27 cellular contexts compared by ENCODE assay signal in genomic region chr13:41306271-41307150, GRCh38. TPM values are rescaled to one million over a fixed set of nuclear protein-coding genes. Genes with fewer than 3 reads are reported as not detected.
DNase-seq lines count a peak whose midpoint lies in the region; ATAC-seq, FAIRE-seq and TF ChIP-seq lines count a peak whose summit lies in the region.
"Had no signal": no experiment of that assay in that cellular context is flagged by ENCODE, and none has a peak within 500 bp of the region (broad histone marks: within the 10 kb centered on the region; RNA-seq: fewer than 3 reads in every experiment).

No MANE protein-coding gene starts in this region.

- TF ChIP-seq POLR2A in A549 (IDR thresholded peaks at IDR 0.05; ENCODE audit: low read length), result no peak

- H3K4me2 ChIP-seq in A549 (peak overlapping the region; percentile 62), astrocyte (ENCODE audit: low read length) (peak overlapping the region; percentile 5)

- no peak overlapping the region for H3K4me3 ChIP-seq in A549
- no peak overlapping the region for H3K4me3 ChIP-seq in astrocyte (ENCODE audit: insufficient read depth, low read depth, low read length)
- H3K4me3 ChIP-seq in MG63, result no peak overlapping the region
- H3K4me3 ChIP-seq: cardiac muscle cell, ovary had no signal

- TF ChIP-seq RAD21 in A549 (conservative IDR thresholded peaks at IDR 0.05 in 1 of 2, IDR thresholded peaks at IDR 0.05 in 1 of 2), result no peak

- no peak for TF ChIP-seq CTCF in A549 (IDR thresholded peaks at IDR 0.05)
- no peak for TF ChIP-seq CTCF in astrocyte (IDR thresholded peaks at IDR 0.05; ENCODE audit: insufficient read depth, low read depth, low read length)

- H3K9me3 ChIP-seq in A549, result no peaks in the 10 kb centered on the region
- no peaks in the 10 kb centered on the region for H3K9me3 ChIP-seq in astrocyte (ENCODE audit: insufficient read depth, low read depth, low read length)
- no peaks in the 10 kb centered on the region for H3K9me3 ChIP-seq in MG63
- H3K9me3 ChIP-seq: ovary had no signal

- no peak overlapping the region for H3K27ac Mint-ChIP-seq in astrocyte (ENCODE audit: unreplicated experiment)
- H3K27ac Mint-ChIP-seq: dendritic cell treated with granulocyte-macrophage colony-stimulating factor and Interleukin-4, amounts not matched to agents 40 ng/mL and 50 ng/mL, for 4 days; natural killer cell; T-helper 2 cell treated with Interferon-gamma antibody and Interleukin-4, amounts not matched to agents 5 μg/mL and 100 μg/mL, for 36 hours; WTC11 had no signal

- FAIRE-seq in A549 (lab: Jason Lieb, UNC), result no peak
- no peak for FAIRE-seq in astrocyte (lab: Jason Lieb, UNC)
- FAIRE-seq: endometrium, RCC 7860 had no signal

- CTCF ChIA-PET in A549 (lab: Yijun Ruan, JAX), result no interaction called here

- WGBS in A549 (ENCODE audit: missing lambda C conversion rate), result 80% methylated on average over 15 of the region's 15 CpGs

- peaks cover 2% of the 10 kb centered on the region for H3K36me3 Mint-ChIP-seq in astrocyte (ENCODE audit: low read depth, unreplicated experiment)
- H3K36me3 Mint-ChIP-seq: CD14-positive monocyte, natural killer cell, WTC11 had no signal

- TF ChIP-seq EP300 in A549 (IDR thresholded peaks at IDR 0.05), result no peak

- H3K27me3 ChIP-seq in astrocyte (ENCODE audit: insufficient read depth, low read length) (no peaks in the 10 kb centered on the region), MG63 (no peaks in the 10 kb centered on the region)
- H3K27me3 ChIP-seq: cardiac muscle cell, ovary had no signal

- H3K36me3 ChIP-seq in astrocyte (ENCODE audit: insufficient read depth, low read length) (no peaks in the 10 kb centered on the region), MG63 (0 out of 2 replicates have a peak, but pooled peaks cover 4% of the 10 kb centered on the region)
- H3K36me3 ChIP-seq: cardiac muscle cell, ovary had no signal

- H3K27ac ChIP-seq in A549 (peak overlapping the region; percentile 66 to 79), astrocyte (ENCODE audit: low read depth, low read length) (no peak overlapping the region)
- H3K27ac ChIP-seq: cardiac muscle cell, ovary had no signal

- ATAC-seq in A549 (no peak), GM18909 (IDR thresholded peaks at IDR 0.05; ENCODE audit: poor library complexity, unreplicated experiment) (no peak)
- ATAC-seq: natural killer cell, sciatic nerve, WTC11 had no signal

- peaks cover 4% of the 10 kb centered on the region for H3K27me3 Mint-ChIP-seq in astrocyte (ENCODE audit: low read depth, unreplicated experiment)
- H3K27me3 Mint-ChIP-seq: dendritic cell treated with granulocyte-macrophage colony-stimulating factor and Interleukin-4, amounts not matched to agents 40 ng/mL and 50 ng/mL, for 4 days had no signal

- H2AFZ ChIP-seq in astrocyte (ENCODE audit: low read depth, low read length), result no peak overlapping the region

- H3K4me1 Mint-ChIP-seq in astrocyte (ENCODE audit: low read depth, unreplicated experiment), result no peaks in the 10 kb centered on the region

- POLR2A ChIA-PET in A549 (lab: Yijun Ruan, JAX), result no interaction called here

- H4K20me1 ChIP-seq in astrocyte (ENCODE audit: insufficient read depth, low read length), result no peaks in the 10 kb centered on the region

- H3K9ac ChIP-seq in astrocyte (ENCODE audit: low read length), result no peak overlapping the region

- no peak overlapping the region for H3K4me3 Mint-ChIP-seq in astrocyte (ENCODE audit: unreplicated experiment)
- H3K4me3 Mint-ChIP-seq: dendritic cell treated with granulocyte-macrophage colony-stimulating factor and Interleukin-4, amounts not matched to agents 40 ng/mL and 50 ng/mL, for 4 days; natural killer cell; T-helper 2 cell treated with Interferon-gamma antibody and Interleukin-4, amounts not matched to agents 5 μg/mL and 100 μg/mL, for 36 hours; WTC11 had no signal

- H3K79me2 ChIP-seq in astrocyte (ENCODE audit: insufficient read depth, low read length), result peaks cover 1% of the 10 kb centered on the region

- H3K4me1 ChIP-seq in A549 (peaks cover 23% of the 10 kb centered on the region), astrocyte (ENCODE audit: insufficient read depth, low read length) (peaks cover 8% of the 10 kb centered on the region)

- DNase-seq in A549 (ENCODE audit: low read depth in 1 of 2, low spot score in 1 of 2) (peak in 1 of 2 experiments; percentile 30), H4 (ENCODE audit: low spot score) (peak; percentile 43), astrocyte (ENCODE audit: low read depth) (peak; percentile 37), iris pigment epithelial cell (ENCODE audit: low read depth) (peak; percentile 65), KG1 (lab: John Stamatoyannopoulos, UW) (no peak), MG63 (no peak), NCI-H1105 (lab: John Stamatoyannopoulos, UW) (no peak)
- DNase-seq: activated CD4-positive, alpha-beta T cell treated with anti-CD3 and anti-CD28 coated beads, Interleukin-2, amount 50 U/mL, for 48 hours; activated effector memory CD4-positive, alpha-beta T cell treated with anti-CD3 and anti-CD28 coated beads, Interleukin-2, amount 50 U/mL, for 16 hours; HCEC 1CT; Kasumi-1; natural killer cell; NCI-H1092 treated with DMSO at 0.1 percent for 48 hours; NCI-H2081 treated with DMSO at 0.1 percent for 48 hours; NCI-H446; ovary; stimulated activated CD4-positive, alpha-beta T cell treated with anti-CD3 and anti-CD28 coated beads, Interleukin-15, amount 100 ng/mL, for 24 hours; trophoblast cell had no signal

- H3K9me3 Mint-ChIP-seq in astrocyte (ENCODE audit: unreplicated experiment), result no peaks in the 10 kb centered on the region
- H3K9me3 Mint-ChIP-seq: dendritic cell treated with granulocyte-macrophage colony-stimulating factor and Interleukin-4, amounts not matched to agents 40 ng/mL and 50 ng/mL, for 4 days; natural killer cell; T-helper 2 cell treated with Interferon-gamma antibody and Interleukin-4, amounts not matched to agents 5 μg/mL and 100 μg/mL, for 36 hours; WTC11 had no signal

TF ChIP-seq in A549, 52 proteins besides CTCF, POLR2A, EP300 and RAD21:
- TF ChIP-seq MAFK (IDR thresholded peaks at IDR 0.05; ENCODE audit: partially characterized antibody) (peak; percentile 83), RARB (CRISPR knock-in tag; IDR thresholded peaks at IDR 0.05) (no peak), ESRRA (IDR thresholded peaks at IDR 0.05; ENCODE audit: borderline replicate concordance, low read length) (no peak), CEBPB (IDR thresholded peaks at IDR 0.05) (no peak), FOSL2 (IDR thresholded peaks at IDR 0.05) (no peak), FOSL2 (CRISPR knock-in tag; IDR thresholded peaks at IDR 0.05) (peak; percentile 25; the same call in 1 of the 2 replicates)
TF ChIP-seq in A549: peak in this region for 2.

RNA-seq across cellular contexts. Expression of gene NAA16, which starts 4.6 kb away (rescaled TPM):
- polyA plus RNA-seq in A549 (2011; rRNA removed) (16.7 and 18.8 TPM in 2 replicates), A549 (2017; fragmentation: RNase III; extraction: RNeasy Plus Mini Kit Qiagen cat#74134 plus additional on column Dnase treatment) (10.4 to 10.5 TPM (median 10.5 TPM) in 3 replicates)
- polyA plus RNA-seq in A549 (2012; cell fraction: cytosol; rRNA removed), result 4.6 TPM in 2 replicates
- 7.2 and 12.3 TPM in 2 replicates for polyA plus RNA-seq in A549 (2012; cell fraction: nucleus; rRNA removed)
- polyA minus RNA-seq in A549 (2011; rRNA and poly(A)+ RNA removed), result 5.3 and 10.2 TPM in 2 replicates
- 6.6 and 6.8 TPM in 2 replicates for total RNA-seq in H4 (2014; rRNA removed; shearing (Covaris generic))
- total RNA-seq in astrocyte, result 10.0 and 11.5 TPM in 2 replicates
- 6.9 and 7.1 TPM in 2 replicates for total RNA-seq in MG63 (2014; rRNA removed; shearing (Covaris generic); ENCODE audit: low replicate concordance)

RNA-seq across cellular contexts. Expression of gene MTRF1, which starts 43.1 kb away (rescaled TPM):
- polyA plus RNA-seq in A549 (2011; rRNA removed), result 15.2 and 16.1 TPM in 2 replicates
- 3.8 and 4.1 TPM in 2 replicates for polyA plus RNA-seq in A549 (2012; cell fraction: cytosol; rRNA removed)
- polyA plus RNA-seq in A549 (2012; cell fraction: nucleus; rRNA removed), result 4.0 and 7.6 TPM in 2 replicates
- polyA plus RNA-seq in A549 (2017; fragmentation: RNase III; extraction: RNeasy Plus Mini Kit Qiagen cat#74134 plus additional on column Dnase treatment), result 8.0 to 9.1 TPM (median 8.1 TPM) in 3 replicates
- polyA minus RNA-seq in A549 (2011; rRNA and poly(A)+ RNA removed), result 5.9 and 10.4 TPM in 2 replicates
- total RNA-seq in H4 (2014; rRNA removed; shearing (Covaris generic)), result 4.4 and 9.1 TPM in 2 replicates
- 11.2 and 11.6 TPM in 2 replicates for total RNA-seq in astrocyte
- 13.4 and 14.0 TPM in 2 replicates for total RNA-seq in MG63 (2014; rRNA removed; shearing (Covaris generic); ENCODE audit: low replicate concordance)

Comparison
In these comparisons a context has a peak if more than half of its experiments do, and no peak if none do; other contexts are left out.
1. DNase-seq: peak in H4 (single experiment), astrocyte (single experiment) and iris pigment epithelial cell (single experiment); none in KG1 (single experiment), MG63 (single experiment) and NCI-H1105 (single experiment).